ENCODE assay signal across 11 cellular contexts in the genomic region with DNA sequence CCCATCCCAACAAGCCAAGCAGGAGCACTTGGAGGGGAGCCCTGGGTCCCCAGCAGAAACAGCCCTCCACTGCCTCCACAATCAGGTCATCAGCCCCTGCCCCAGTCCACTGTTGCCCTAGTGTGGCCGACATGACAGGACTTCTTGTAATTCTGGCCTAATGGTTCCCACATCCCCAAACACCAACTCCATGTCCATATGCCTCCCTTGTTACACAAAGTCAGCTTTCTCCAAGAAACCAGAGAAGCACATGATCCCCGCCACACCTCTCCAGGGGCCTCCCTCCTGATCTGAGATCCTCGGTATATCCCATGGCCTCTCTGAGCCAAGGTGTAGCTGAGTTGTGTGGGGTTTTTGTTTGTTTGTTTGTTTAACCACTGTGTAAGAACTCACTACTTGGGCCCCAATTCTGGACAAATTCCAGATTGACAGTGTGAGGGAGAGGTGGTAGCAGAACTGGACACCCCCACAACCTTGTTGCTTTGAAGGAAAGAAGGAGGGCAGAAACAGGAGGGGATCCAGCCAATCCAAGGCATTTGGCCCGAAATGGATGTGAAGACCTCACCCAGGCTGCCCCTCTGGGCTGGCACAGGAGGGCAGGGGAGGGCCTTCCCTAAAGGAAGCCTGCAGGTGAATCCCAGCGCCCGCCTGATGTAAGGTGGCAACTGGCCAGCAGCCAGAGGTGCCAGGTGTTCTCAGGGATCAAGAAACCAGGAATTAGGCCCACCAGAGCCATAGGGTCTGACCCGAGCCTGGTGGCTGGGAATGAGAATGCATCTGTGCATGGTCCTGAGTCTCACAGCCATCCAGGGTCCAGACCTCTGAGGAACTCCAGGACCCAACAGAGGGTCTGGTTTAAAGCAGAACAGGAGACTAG. TPM values are rescaled to one million over a fixed set of nuclear protein-coding genes. Genes with fewer than 3 reads are reported as not detected.
DNase-seq lines count a peak whose midpoint lies in the region; ATAC-seq and TF ChIP-seq lines count a peak whose summit lies in the region.
"Had no signal": no experiment of that assay in that cellular context is flagged by ENCODE, and none has a peak within 500 bp of the region (broad histone marks: within the 10 kb centered on the region; RNA-seq: fewer than 3 reads in every experiment).

No MANE protein-coding gene starts in this region.

- H3K4me2 ChIP-seq in HCT116 (ENCODE audit: low read length) = no peak overlapping the region

- no peak for TF ChIP-seq RAD21 in HCT116 (IDR thresholded peaks at IDR 0.05; ENCODE audit: low read depth)

- no peaks in the 10 kb centered on the region for H3K79me2 ChIP-seq in HCT116 (ENCODE audit: insufficient read depth, low read length)

- no peaks in the 10 kb centered on the region for H3K27me3 ChIP-seq in CD4-positive, alpha-beta T cell (ENCODE audit: control insufficient read depth, insufficient read depth, low read length)
- H3K27me3 ChIP-seq in HCT116 (ENCODE audit: insufficient read depth, low read length) = no peaks in the 10 kb centered on the region
- no peaks in the 10 kb centered on the region for H3K27me3 ChIP-seq in muscle layer of duodenum (ENCODE audit: low read depth, low read length)
- H3K27me3 ChIP-seq: body of pancreas had no signal

- H3K4me1 Mint-ChIP-seq in CD4-positive, alpha-beta T cell (ENCODE audit: low read depth) = peaks cover 92% of the 10 kb centered on the region
- H3K4me1 Mint-ChIP-seq in activated T-helper 17 cell treated with anti-CD3 and anti-CD28 coated beads, Interleukin-2, amount 50 U/mL, for 72 hours = peaks cover 46% of the 10 kb centered on the region

- peak in 1 of 10 experiments; percentile 31 for DNase-seq in CD4-positive, alpha-beta T cell
- DNase-seq in HCT116 (ENCODE audit: low read depth, low spot score) = no peak
- no peak for DNase-seq in NCI-H128 (lab: John Stamatoyannopoulos, UW; ENCODE audit: unreplicated experiment)
- no peak for DNase-seq in islet precursor cell
- DNase-seq: GM23248 had no signal

- CTCF ChIA-PET in CD4-positive, alpha-beta T cell (lab: Charles Lee) = interaction anchor here (0.9 to 4.0 kb wide), 3 partner anchors 13 to 91 kb away, joined by 3 to 20 read pairs (median 9); a partner anchor contains a TSS
- CTCF ChIA-PET in HCT116 (lab: Charles Lee) = no interaction called here

- H3K4me3 ChIP-seq in HCT116 (replicated peaks in 1 of 2; ENCODE audit: low read depth in 1 of 2, low read length in 2 of 2) = no peak overlapping the region
- no peak overlapping the region for H3K4me3 ChIP-seq in muscle layer of duodenum (ENCODE audit: low read depth in 1 of 2, low read length in 2 of 2)
- H3K4me3 ChIP-seq: body of pancreas, GM23248, SK-N-MC had no signal

- intact Hi-C loops in CD4-positive, alpha-beta T cell (cut with DNase I, micrococcal nuclease) = no loop called here
- intact Hi-C loops in HCT116 (cut with micrococcal nuclease) = no loop called here

- H3K9me2 ChIP-seq in HCT116 (ENCODE audit: insufficient read depth) = no peaks in the 10 kb centered on the region

- no TSS peak for BruUV-seq in HCT116 (replicated peaks; lab: Mats Ljungman, UMichigan)

- no peak overlapping the region for H3K9ac ChIP-seq in HCT116 (ENCODE audit: low read length)
- H3K9ac ChIP-seq: GM23248 had no signal

- no peak for TF ChIP-seq CTCF in CD4-positive, alpha-beta T cell (IDR thresholded peaks at IDR 0.05)
- TF ChIP-seq CTCF in HCT116 (IDR thresholded peaks at IDR 0.05 in 2 of 3, conservative IDR thresholded peaks at IDR 0.05 in 1 of 3; ENCODE audit: borderline replicate concordance in 1 of 3, insufficient read depth in 1 of 3, low read depth in 2 of 3, low read length in 2 of 3) = peak in 1 of 3 experiments; percentile 24; a peak in 1 of 6 replicates

- H3K36me3 ChIP-seq in HCT116 (ENCODE audit: control insufficient read depth in 1 of 2, insufficient read depth in 2 of 2, low read length in 2 of 2) (no peaks in the 10 kb centered on the region), muscle layer of duodenum (ENCODE audit: control insufficient read depth in 1 of 2, insufficient read depth in 2 of 2, low read length in 2 of 2) (peaks cover 6 to 10% of the 10 kb centered on the region in 2 donors)

- POLR2A ChIA-PET in CD4-positive, alpha-beta T cell (lab: Charles Lee) = interaction anchor here (1.0 to 25.5 kb wide), 14 partner anchors 13 to 90 kb away, joined by 3 to 1045 read pairs (median 38); a partner anchor contains a TSS
- POLR2A ChIA-PET in HCT116 (lab: Charles Lee) = interaction anchor here (4.2 kb wide), 1 partner anchor 13 kb away, joined by 33 read pairs; a partner anchor contains a TSS

- peak overlapping the region; percentile 97 for H3K27ac Mint-ChIP-seq in CD4-positive, alpha-beta T cell
- peak overlapping the region; percentile 69 for H3K27ac Mint-ChIP-seq in activated T-helper 17 cell treated with anti-CD3 and anti-CD28 coated beads, Interleukin-2, amount 50 U/mL, for 72 hours

- H4K20me1 ChIP-seq in HCT116 (ENCODE audit: insufficient read depth) = no peaks in the 10 kb centered on the region

- TF ChIP-seq POLR2A in HCT116 (IDR thresholded peaks at IDR 0.05; ENCODE audit: borderline replicate concordance, extremely low read depth, insufficient read depth, insufficient read length) = no peak

- H3K9me3 Mint-ChIP-seq in CD4-positive, alpha-beta T cell = no peaks in the 10 kb centered on the region
- no peaks in the 10 kb centered on the region for H3K9me3 Mint-ChIP-seq in activated T-helper 17 cell treated with anti-CD3 and anti-CD28 coated beads, Interleukin-2, amount 50 U/mL, for 72 hours

- no peaks in the 10 kb centered on the region; a peak in 1 of 4 replicates for H3K4me1 ChIP-seq in HCT116 (ENCODE audit: control insufficient read depth in 1 of 2, insufficient read depth in 2 of 2, low read length in 2 of 2)
- H3K4me1 ChIP-seq in muscle layer of duodenum (ENCODE audit: control insufficient read depth in 1 of 2, insufficient read depth in 2 of 2, low read length in 2 of 2) = peaks cover 18 to 33% of the 10 kb centered on the region in 2 donors

- no peak overlapping the region for H2AFZ ChIP-seq in HCT116 (ENCODE audit: low read depth, low read length, poor library complexity, severe bottlenecking)
- H2AFZ ChIP-seq: GM23248 had no signal

- H3K9me3 ChIP-seq in CD4-positive, alpha-beta T cell (ENCODE audit: control insufficient read depth, low read length) = no peaks in the 10 kb centered on the region
- H3K9me3 ChIP-seq in HCT116 (ENCODE audit: control insufficient read depth in 1 of 2, insufficient read depth in 1 of 2, low read depth in 1 of 2, low read length in 2 of 2) (no peaks in the 10 kb centered on the region), muscle layer of duodenum (ENCODE audit: control insufficient read depth in 1 of 2, low read length in 2 of 2) (no peaks in the 10 kb centered on the region)
- H3K9me3 ChIP-seq: body of pancreas had no signal

- peak overlapping the region; percentile 22 for H3K27ac ChIP-seq in CD4-positive, alpha-beta T cell (ENCODE audit: low read depth, low read length)
- H3K27ac ChIP-seq in HCT116 (ENCODE audit: low read depth, low read length) (no peak overlapping the region), muscle layer of duodenum (ENCODE audit: low read length) (peak overlapping the region; percentile 45)
- H3K27ac ChIP-seq: GM23248, SK-N-MC had no signal

- RAD21 ChIA-PET in HCT116 (lab: Charles Lee; ENCODE audit: low non-redundant PET in 1 of 2, low total read pairs in 2 of 2, uncharacterized antibody in 2 of 2, unreplicated experiment in 2 of 2) = no interaction called here

- peaks cover 83% of the 10 kb centered on the region for H3K36me3 Mint-ChIP-seq in CD4-positive, alpha-beta T cell (ENCODE audit: low read depth)
- H3K36me3 Mint-ChIP-seq in activated T-helper 17 cell treated with anti-CD3 and anti-CD28 coated beads, Interleukin-2, amount 50 U/mL, for 72 hours (ENCODE audit: low read depth) = peaks cover 9% of the 10 kb centered on the region

- peak; percentile 3 for ATAC-seq in CD4-positive, alpha-beta T cell (ENCODE audit: poor library complexity)
- ATAC-seq in HCT116 = peak; percentile 58
- no peak for ATAC-seq in activated T-helper 17 cell treated with anti-CD3 and anti-CD28 coated beads, Interleukin-2, amount 50 U/mL, for 72 hours (replicated peaks)
- ATAC-seq in HG02610 (IDR thresholded peaks at IDR 0.05; ENCODE audit: unreplicated experiment) = no peak
- no peak for ATAC-seq in GM18511 (IDR thresholded peaks at IDR 0.05; ENCODE audit: unreplicated experiment)
- ATAC-seq: body of pancreas had no signal

- H3K4me3 Mint-ChIP-seq in CD4-positive, alpha-beta T cell = peak overlapping the region; percentile 67
- H3K4me3 Mint-ChIP-seq in activated T-helper 17 cell treated with anti-CD3 and anti-CD28 coated beads, Interleukin-2, amount 50 U/mL, for 72 hours = no peak overlapping the region

- H3K27me3 Mint-ChIP-seq in CD4-positive, alpha-beta T cell = peaks cover 24% of the 10 kb centered on the region
- H3K27me3 Mint-ChIP-seq in activated T-helper 17 cell treated with anti-CD3 and anti-CD28 coated beads, Interleukin-2, amount 50 U/mL, for 72 hours = no peaks in the 10 kb centered on the region

TF ChIP-seq in HCT116, 20 proteins besides CTCF, POLR2A, EP300 and RAD21:
- no peak for TF ChIP-seq EZH2phosphoT487 (IDR thresholded peaks at IDR 0.05; ENCODE audit: borderline replicate concordance)
- TF ChIP-seq EZH2 (IDR thresholded peaks at IDR 0.05) = no peak
- no peak for TF ChIP-seq ELF1 (IDR thresholded peaks at IDR 0.05; ENCODE audit: borderline replicate concordance, low read depth)

RNA-seq across cellular contexts. Expression of a gene that starts 13.5 kb away (rescaled TPM):
- total RNA-seq in CD4-positive, alpha-beta T cell = 1,000 to 10,000 TPM; 1,212 to 1,234 TPM
- total RNA-seq in HCT116 (2021; ENCODE audit: unreplicated experiment) = 30.1 TPM
- polyA plus RNA-seq in HCT116 (2012) = 16.5 and 26.0 TPM in 2 replicates
- 100 to 1,000 TPM; 125 to 174 TPM for total RNA-seq in activated T-helper 17 cell treated with anti-CD3 and anti-CD28 coated beads, Interleukin-2, amount 50 U/mL, for 72 hours

Comparison
In these comparisons a context has a peak if more than half of its experiments do, and no peak if none do; other contexts are left out.
1. ATAC-seq: peak in CD4-positive, alpha-beta T cell (single experiment) and HCT116 (single experiment); none in activated T-helper 17 cell treated with anti-CD3 and anti-CD28 coated beads, Interleukin-2, amount 50 U/mL, for 72 hours (single experiment), HG02610 (single experiment) and GM18511 (single experiment).
2. RNA of a gene that starts 13.5 kb away (total RNA-seq): 1,212 to 1,234 TPM in CD4-positive, alpha-beta T cell; 125 to 174 TPM in activated T-helper 17 cell treated with anti-CD3 and anti-CD28 coated beads, Interleukin-2, amount 50 U/mL, for 72 hours and 30.1 TPM in HCT116 (single experiment); every median in the first group is over 4 times any median in the second.